In the genomic region with DNA sequence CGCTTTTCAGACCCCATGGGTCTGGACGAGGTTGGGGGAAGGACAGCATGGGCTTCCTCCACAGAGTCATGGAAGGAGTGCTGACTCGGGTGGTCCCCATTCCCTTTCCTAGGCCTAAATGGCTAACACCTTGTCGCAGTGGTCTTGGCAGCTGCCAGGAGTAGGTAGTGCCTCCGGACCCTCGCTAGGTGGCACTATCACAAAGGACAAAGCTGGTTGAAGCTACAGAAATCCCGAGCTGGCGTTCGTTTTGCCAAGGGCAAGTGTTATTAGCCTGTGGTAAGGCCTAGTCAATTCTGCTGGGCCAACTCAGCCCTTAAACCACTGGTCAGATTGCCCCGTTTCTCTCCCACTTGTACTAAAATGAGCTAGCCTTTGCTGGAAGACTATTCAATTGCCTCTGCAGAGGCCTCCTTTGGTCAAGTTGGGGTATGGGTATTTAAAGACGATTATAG, we compare ENCODE assay signal across 8 cellular contexts. TPM values are rescaled to one million over a fixed set of nuclear protein-coding genes. Genes with fewer than 3 reads are reported as not detected.
A peak's percentile ranks its signal among the peaks of the same experiment; 100 is the strongest.
DNase-seq lines count a peak whose midpoint lies in the region; ATAC-seq and TF ChIP-seq lines count a peak whose summit lies in the region.

No MANE protein-coding gene starts in this region.

- peak; percentile 88 for TF ChIP-seq CTCF in NB4 (IDR thresholded peaks at IDR 0.05; ENCODE audit: low read depth, low read length)
- peak; percentile 93 for TF ChIP-seq CTCF in SK-N-SH (IDR thresholded peaks at IDR 0.05)
- peak; percentile 90 for TF ChIP-seq CTCF in glutamatergic neuron (IDR thresholded peaks at IDR 0.05; ENCODE audit: partially characterized antibody, unreplicated experiment)
- TF ChIP-seq CTCF in omental fat pad (IDR thresholded peaks at IDR 0.05) = peak in 2 of 3 donors; percentile 73 to 81
- TF ChIP-seq CTCF in testis (IDR thresholded peaks at IDR 0.05) = peak; percentile 86 to 95 (median 87)

- intact Hi-C loops in testis (cut with DNase I; ENCODE audit: low total_unique reads) = no loop called here

- ATAC-seq in omental fat pad (ENCODE audit: low FRiP score) = peak; percentile 69

- H3K4me1 ChIP-seq in SK-N-SH (ENCODE audit: control insufficient read depth in 1 of 2, insufficient read depth in 2 of 2, low read depth in 1 of 2, low read length in 1 of 2) (peaks cover 7 to 32% of the 10 kb centered on the region in 2 experiments; a peak in 2 of 4 replicates), testis (peaks cover 17% of the 10 kb centered on the region)

- H3K4me1 Mint-ChIP-seq in activated naive CD8-positive, alpha-beta T cell (ENCODE audit: low read depth) = peaks cover 29% of the 10 kb centered on the region
- peaks cover 15% of the 10 kb centered on the region for H3K4me1 Mint-ChIP-seq in glutamatergic neuron (ENCODE audit: low read depth, unreplicated experiment)

- H3K4me2 ChIP-seq in SK-N-SH = peak overlapping the region; percentile 84

- H3K4me3 ChIP-seq in H7 (ENCODE audit: insufficient read depth, low read depth, low read length) = peak overlapping the region; percentile 88
- peak overlapping the region; percentile 84 for H3K4me3 ChIP-seq in NB4 (ENCODE audit: low read depth, low read length)
- H3K4me3 ChIP-seq in SK-N-SH (ENCODE audit: low read depth in 2 of 2, low read length in 1 of 2) = peak overlapping the region; percentile 60 to 87
- peak overlapping the region; percentile 74 to 83 for H3K4me3 ChIP-seq in testis

- peak overlapping the region; percentile 95 for H3K27ac Mint-ChIP-seq in activated naive CD8-positive, alpha-beta T cell
- peak overlapping the region; percentile 96 for H3K27ac Mint-ChIP-seq in glutamatergic neuron (ENCODE audit: unreplicated experiment)

- H3K36me3 Mint-ChIP-seq in activated naive CD8-positive, alpha-beta T cell = no peaks in the 10 kb centered on the region
- no peaks in the 10 kb centered on the region for H3K36me3 Mint-ChIP-seq in glutamatergic neuron (ENCODE audit: unreplicated experiment)

- H3K9me2 ChIP-seq in SK-N-SH = no peaks in the 10 kb centered on the region

- H3K4me3 Mint-ChIP-seq in activated naive CD8-positive, alpha-beta T cell = peak overlapping the region; percentile 94
- peak overlapping the region; percentile 91 for H3K4me3 Mint-ChIP-seq in glutamatergic neuron (ENCODE audit: unreplicated experiment)

- H3K9me3 ChIP-seq in SK-N-SH (no peaks in the 10 kb centered on the region), testis (no peaks in the 10 kb centered on the region)

- peak; percentile 93 for TF ChIP-seq RAD21 in SK-N-SH (IDR thresholded peaks at IDR 0.05; ENCODE audit: low read length)

- H3K9ac ChIP-seq in SK-N-SH = peak overlapping the region; percentile 68; the same call in 1 of the 2 replicates

- peaks cover 14% of the 10 kb centered on the region for H3K36me3 ChIP-seq in H7 (replicated peaks; ENCODE audit: control insufficient read depth, insufficient read depth, low read length)
- peaks cover 12 to 18% of the 10 kb centered on the region in 2 experiments for H3K36me3 ChIP-seq in SK-N-SH (replicated peaks in 1 of 2; ENCODE audit: control insufficient read depth in 1 of 2, insufficient read depth in 2 of 2, low read length in 1 of 2)
- H3K36me3 ChIP-seq in testis (ENCODE audit: low read depth, missing control alignments) = no peaks in the 10 kb centered on the region

- H2AFZ ChIP-seq in SK-N-SH (ENCODE audit: low read depth) = peak overlapping the region; percentile 80

- CTCF ChIA-PET in SK-N-SH (lab: Yijun Ruan, JAX) = interaction anchor here (0.6 to 3.7 kb wide), 40 partner anchors 9 to 571 kb away, joined by 3 to 41 read pairs (median 4); a partner anchor contains a TSS

- H3K27ac ChIP-seq in SK-N-SH (ENCODE audit: low read depth in 2 of 2, low read length in 1 of 2) (peak overlapping the region; percentile 75 to 96), testis (peak overlapping the region; percentile 87)

- no peaks in the 10 kb centered on the region for H3K27me3 Mint-ChIP-seq in activated naive CD8-positive, alpha-beta T cell
- peaks cover 13% of the 10 kb centered on the region for H3K27me3 Mint-ChIP-seq in glutamatergic neuron (ENCODE audit: unreplicated experiment)

- TF ChIP-seq POLR2A in NB4 (IDR thresholded peaks at IDR 0.05; ENCODE audit: extremely low read depth, insufficient read length) = no peak
- no peak for TF ChIP-seq POLR2A in testis (IDR thresholded peaks at IDR 0.05)

- POLR2A ChIA-PET in SK-N-SH (lab: Yijun Ruan, JAX) = interaction anchor here (0.5 to 1.0 kb wide), 5 partner anchors 9 to 339 kb away, joined by 3 to 6 read pairs (median 4); a partner anchor contains a TSS

- peak in 1 of 2 experiments; percentile 25; a peak in 1 of 4 replicates for TF ChIP-seq EP300 in SK-N-SH (IDR thresholded peaks at IDR 0.05; ENCODE audit: borderline replicate concordance in 1 of 2, low read depth in 1 of 2, low read length in 1 of 2)

- H3K27me3 ChIP-seq in H7 (ENCODE audit: control insufficient read depth, insufficient read depth, low read length) (no peaks in the 10 kb centered on the region; the same call in 1 of the 2 replicates), SK-N-SH (ENCODE audit: insufficient read depth) (no peaks in the 10 kb centered on the region), testis (no peaks in the 10 kb centered on the region)

- DNase-seq in DMS79 treated with DMSO at 0.1 percent for 48 hours (lab: John Stamatoyannopoulos, UW) = peak; percentile 89
- peak; percentile 87 for DNase-seq in H7
- peak; percentile 94 for DNase-seq in NB4 (ENCODE audit: low read depth)
- DNase-seq in SK-N-SH = peak; percentile 81
- DNase-seq in glutamatergic neuron = peak; percentile 86
- DNase-seq in omental fat pad (ENCODE audit: low spot score) = peak; percentile 49
- DNase-seq in testis = peak; percentile 94

- H3K79me2 ChIP-seq in SK-N-SH (ENCODE audit: insufficient read depth) = peaks cover 36% of the 10 kb centered on the region

- no peaks in the 10 kb centered on the region for H3K9me3 Mint-ChIP-seq in activated naive CD8-positive, alpha-beta T cell (ENCODE audit: low read depth)
- H3K9me3 Mint-ChIP-seq in glutamatergic neuron (ENCODE audit: unreplicated experiment) = peaks cover 11% of the 10 kb centered on the region

- peaks cover 6% of the 10 kb centered on the region for H3F3A ChIP-seq in SK-N-SH (replicated peaks; ENCODE audit: insufficient read depth)

- 7% methylated on average over 11 of the region's 11 CpGs for WGBS in SK-N-SH (ENCODE audit: low lambda C conversion rate)
- 2 to 5% methylated on average over 11 of the region's 11 CpGs for WGBS in testis, 2 donors

- peaks cover 18% of the 10 kb centered on the region; the same call in 1 of the 2 replicates for H4K20me1 ChIP-seq in SK-N-SH (ENCODE audit: insufficient read depth)

TF ChIP-seq in SK-N-SH, 30 proteins besides CTCF, POLR2A, EP300 and RAD21 (continues in another document):
- TF ChIP-seq MXI1 (IDR thresholded peaks at IDR 0.05; ENCODE audit: low read depth, low read length) (no peak), MEF2A (IDR thresholded peaks at IDR 0.05; ENCODE audit: borderline replicate concordance, low read depth) (no peak)

RNA-seq across cellular contexts. Expression of a gene that starts 1.1 kb away (rescaled TPM):
- total RNA-seq in H7 (2014; rRNA removed; shearing (Covaris generic)) = 53.4 and 64.8 TPM in 2 replicates
- polyA plus RNA-seq in SK-N-SH (2012; rRNA removed) (12.5 and 15.2 TPM in 2 replicates), testis (ENCODE audit: insufficient read depth, low read depth, low replicate concordance) (128 TPM)
- polyA plus RNA-seq in SK-N-SH (2012; cell fraction: cytosol; rRNA removed) = 21.4 and 26.0 TPM in 2 replicates
- 11.6 and 19.2 TPM in 2 replicates for polyA plus RNA-seq in SK-N-SH (2012; cell fraction: nucleus; rRNA removed)
- total RNA-seq in glutamatergic neuron (ENCODE audit: unreplicated experiment) (80.5 TPM), omental fat pad (10 to 100 TPM; 25.6 to 37.1 (median 31.9) TPM), testis (10 to 100 TPM; 63.5 to 65.2 TPM)

RNA-seq across cellular contexts. Expression of a gene that starts 8.1 kb away (rescaled TPM):
- total RNA-seq in H7 (2014; rRNA removed; shearing (Covaris generic)) = 0.30 and 0.83 TPM in 2 replicates
- polyA plus RNA-seq in SK-N-SH (2012; rRNA removed) = 0.64 and 0.93 TPM in 2 replicates
- polyA plus RNA-seq in SK-N-SH (2012; cell fraction: cytosol; rRNA removed) = 0.68 and 1.2 TPM in 2 replicates
- 0.76 and 0.85 TPM in 2 replicates for polyA plus RNA-seq in SK-N-SH (2012; cell fraction: nucleus; rRNA removed)
- total RNA-seq in glutamatergic neuron (ENCODE audit: unreplicated experiment) = 44.9 TPM
- total RNA-seq in omental fat pad = under 1 TPM in 3 of 4 donors, not detected in 1; 0.09 to 0.50 (median 0.12) TPM
- 1 to 10 TPM; 1.2 to 1.3 TPM for total RNA-seq in testis
- 1.3 TPM for polyA plus RNA-seq in testis (ENCODE audit: insufficient read depth, low read depth, low replicate concordance)

RNA-seq across cellular contexts. Expression of a gene that starts 48.5 kb away (rescaled TPM):
- total RNA-seq in H7 (2014; rRNA removed; shearing (Covaris generic)) = 196 and 238 TPM in 2 replicates
- 61.1 and 87.9 TPM in 2 replicates for polyA plus RNA-seq in SK-N-SH (2012; rRNA removed)
- 41.4 and 50.1 TPM in 2 replicates for polyA plus RNA-seq in SK-N-SH (2012; cell fraction: cytosol; rRNA removed)
- 127 and 151 TPM in 2 replicates for polyA plus RNA-seq in SK-N-SH (2012; cell fraction: nucleus; rRNA removed)
- total RNA-seq in glutamatergic neuron (ENCODE audit: unreplicated experiment) = 166 TPM
- total RNA-seq in omental fat pad = 100 to 1,000 TPM in 2 of 4 donors, 10 to 100 TPM in 2; 67.9 to 139 (median 100) TPM
- 100 to 1,000 TPM; 168 to 181 TPM for total RNA-seq in testis
- 94.4 TPM for polyA plus RNA-seq in testis (ENCODE audit: insufficient read depth, low read depth, low replicate concordance)

RNA-seq across cellular contexts. Expression of a gene that starts 57.3 kb away (rescaled TPM):
- total RNA-seq in H7 (2014; rRNA removed; shearing (Covaris generic)) = 0.55 and 0.73 TPM in 2 replicates
- polyA plus RNA-seq in SK-N-SH (2012; rRNA removed) (not detected in 2 replicates), testis (ENCODE audit: insufficient read depth, low read depth, low replicate concordance) (50.9 TPM)
- not detected in 2 replicates for polyA plus RNA-seq in SK-N-SH (2012; cell fraction: cytosol; rRNA removed)
- polyA plus RNA-seq in SK-N-SH (2012; cell fraction: nucleus; rRNA removed) = not detected in 2 replicates
- total RNA-seq in glutamatergic neuron (ENCODE audit: unreplicated experiment) (0.07 TPM), omental fat pad (10 to 100 TPM; 15.6 to 77.9 (median 25.4) TPM), testis (10 to 100 TPM; 53.7 to 57.9 TPM)

RNA-seq across cellular contexts. Expression of a gene that starts 57.5 kb away (rescaled TPM):
- total RNA-seq in H7 (2014; rRNA removed; shearing (Covaris generic)) = 0.38 and 0.44 TPM in 2 replicates
- not detected in 2 replicates for polyA plus RNA-seq in SK-N-SH (2012; rRNA removed)
- polyA plus RNA-seq in SK-N-SH (2012; cell fraction: cytosol; rRNA removed) = not detected in 2 replicates
- polyA plus RNA-seq in SK-N-SH (2012; cell fraction: nucleus; rRNA removed) = not detected in 2 replicates
- total RNA-seq in glutamatergic neuron (ENCODE audit: unreplicated experiment) = not detected
- 10 to 100 TPM in 1 of 4 donors, 1 to 10 TPM in 3; 6.4 to 15.3 (median 7.7) TPM for total RNA-seq in omental fat pad
- 10 to 100 TPM; 50.9 to 60.3 TPM for total RNA-seq in testis
- 123 TPM for polyA plus RNA-seq in testis (ENCODE audit: insufficient read depth, low read depth, low replicate concordance)

Comparison
In these comparisons a context has a peak if more than half of its experiments do, and no peak if none do; other contexts are left out.
1. Peak in every context shown above with its lines: DNase-seq, ATAC-seq, H3K4me3 ChIP-seq and H3K27ac ChIP-seq.
2. RNA of a gene that starts 8.1 kb away (total RNA-seq): 44.9 TPM in glutamatergic neuron (single experiment); 1.2 to 1.3 TPM in testis, 0.30 to 0.83 TPM in H7 and 0.09 to 0.50 TPM in omental fat pad; every median in the first group is over 10 times any median in the second.